16 cellular contexts compared by ENCODE assay signal in genomic region chr21:39093526-39093925, GRCh38.
"Had no signal": no experiment of that assay in that cellular context is flagged by ENCODE, and none has a peak within 500 bp of the region (broad histone marks: within the 10 kb centered on the region; RNA-seq: fewer than 3 reads in every experiment).

No MANE protein-coding gene starts in this region.

- H3K27ac ChIP-seq: brain microvascular endothelial cell, ovary had no signal

- H3K9me3 ChIP-seq: ovary had no signal

- H3K4me1 Mint-ChIP-seq: immature natural killer cell had no signal

- H3K27ac Mint-ChIP-seq: activated CD8-positive, alpha-beta T cell treated with anti-CD3 and anti-CD28 coated beads, Interleukin-2, amount 10 ng/mL, durations not matched to agents 7 days and 5 days; activated naive CD8-positive, alpha-beta T cell; immature natural killer cell; T-helper 17 cell; WTC11 had no signal

- DNase-seq: activated CD4-positive, alpha-beta T cell treated with anti-CD3 and anti-CD28 coated beads for 48 hours; activated CD8-positive, alpha-beta T cell treated with anti-CD3 and anti-CD28 coated beads, Interleukin-2, amount 10 ng/mL, durations not matched to agents 7 days and 5 days; activated gamma-delta T cell treated with Interleukin-2 at 50 U/mL for 16 hours; brain microvascular endothelial cell; effector memory CD4-positive, alpha-beta T cell; foreskin melanocyte; immature natural killer cell; midbrain; ovary; stimulated activated CD4-positive, alpha-beta T cell treated with anti-CD3 and anti-CD28 coated beads, Interleukin-2, amount 100 ng/mL, for 48 hours; T-helper 17 cell; trophoblast cell had no signal

- H3K4me3 Mint-ChIP-seq: activated CD8-positive, alpha-beta T cell treated with anti-CD3 and anti-CD28 coated beads, Interleukin-2, amount 10 ng/mL, durations not matched to agents 7 days and 5 days; activated naive CD8-positive, alpha-beta T cell; immature natural killer cell; stimulated activated memory B cell treated with anti-CD40 and anti-IgM and Interleukin-4, amounts not matched to agents 10 μg/mL and 1 μg/mL and 100 μg/mL, for 72 hours; T-helper 17 cell; WTC11 had no signal

- H3K9me3 Mint-ChIP-seq: immature natural killer cell; stimulated activated memory B cell treated with anti-CD40 and anti-IgM and Interleukin-4, amounts not matched to agents 10 μg/mL and 1 μg/mL and 100 μg/mL, for 72 hours had no signal

- H3K4me3 ChIP-seq: lung, ovary had no signal

- ATAC-seq: activated CD8-positive, alpha-beta T cell treated with anti-CD3 and anti-CD28 coated beads, Interleukin-2, amount 10 ng/mL, durations not matched to agents 7 days and 5 days; T-helper 17 cell; WTC11 had no signal

- H3K36me3 ChIP-seq: brain microvascular endothelial cell, ovary had no signal

- H3K27me3 Mint-ChIP-seq: activated naive CD8-positive, alpha-beta T cell had no signal

- H3K27me3 ChIP-seq: brain microvascular endothelial cell, ovary had no signal

- H3K36me3 Mint-ChIP-seq: activated naive CD8-positive, alpha-beta T cell; immature natural killer cell; stimulated activated memory B cell treated with anti-CD40 and anti-IgM and Interleukin-4, amounts not matched to agents 10 μg/mL and 1 μg/mL and 100 μg/mL, for 72 hours had no signal
